9 cellular contexts compared by ENCODE assay signal in the genomic region with DNA sequence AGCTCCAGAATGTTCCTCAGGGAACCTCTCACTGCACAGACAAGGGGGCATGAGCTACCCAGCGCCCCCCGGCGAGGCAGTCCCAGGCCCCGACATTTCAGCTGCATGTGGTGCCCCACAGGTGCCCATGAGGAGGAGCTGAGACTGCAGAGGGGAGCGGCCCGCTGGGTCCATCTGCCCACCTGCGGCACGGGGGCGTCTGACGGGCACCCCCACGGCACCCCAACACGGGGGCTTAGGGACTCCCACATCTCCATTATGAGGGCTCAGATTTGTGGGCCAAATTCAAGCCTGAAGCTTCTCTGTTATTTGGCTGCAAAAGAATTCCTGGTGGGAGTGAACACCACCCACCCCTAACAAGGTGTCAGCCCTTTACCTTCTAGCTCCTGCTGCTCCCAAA.
DNase-seq lines count a peak whose midpoint lies in the region; ATAC-seq, FAIRE-seq and TF ChIP-seq lines count a peak whose summit lies in the region.
"Had no signal": no experiment of that assay in that cellular context is flagged by ENCODE, and none has a peak within 500 bp of the region (broad histone marks: within the 10 kb centered on the region; RNA-seq: fewer than 3 reads in every experiment).

No MANE protein-coding gene starts in this region.

- no peaks in the 10 kb centered on the region for H3K79me1 ChIP-seq in mesenchymal stem cell (replicated peaks; ENCODE audit: low read length, poor library complexity, severe bottlenecking)

- no peak overlapping the region for H3K23ac ChIP-seq in mesenchymal stem cell (ENCODE audit: low read length in 2 of 2)

- peak overlapping the region in 1 of 2 experiments; percentile 86 for H3K18ac ChIP-seq in mesenchymal stem cell (ENCODE audit: low read depth in 1 of 2, low read length in 2 of 2)

- H3K4me3 ChIP-seq in BLaER1 treated with 17β-estradiol and CSF1 and Interleukin-3, amounts not matched to agents 10 nM and 100 nM: peak overlapping the region in 5 of 10 experiments; percentile 0 to 40 (median 26); a peak in 6 of 20 replicates
- no peak overlapping the region for H3K4me3 ChIP-seq in RWPE2 (ENCODE audit: severe bottlenecking)
- H3K4me3 ChIP-seq in mesenchymal stem cell (ENCODE audit: insufficient read depth in 1 of 2, low read depth in 1 of 2, low read length in 2 of 2): no peak overlapping the region

- H4K91ac ChIP-seq in mesenchymal stem cell (ENCODE audit: low read length): peak overlapping the region; percentile 44

- peak overlapping the region; percentile 5 to 76 for H3K4ac ChIP-seq in mesenchymal stem cell (ENCODE audit: low read depth in 1 of 2, low read length in 2 of 2)

- H3K4me1 ChIP-seq in BLaER1 treated with 17β-estradiol and CSF1 and Interleukin-3, amounts not matched to agents 10 nM and 100 nM: peaks cover 50 to 89% (median 64%) of the 10 kb centered on the region in 10 experiments
- H3K4me1 ChIP-seq in RWPE2 (ENCODE audit: insufficient read depth, poor library complexity, severe bottlenecking) (peaks cover 59% of the 10 kb centered on the region), mesenchymal stem cell (ENCODE audit: control insufficient read depth, insufficient read depth, low read depth, low read length) (peaks cover 38% of the 10 kb centered on the region)

- 83% methylated on average over 12 of the region's 12 CpGs for WGBS in mesenchymal stem cell

- H2BK120ac ChIP-seq in mesenchymal stem cell (ENCODE audit: low read depth, low read length): peak overlapping the region; percentile 22

- peaks cover 0 to 57% (median 44%) of the 10 kb centered on the region in 11 experiments; a peak in 17 of 22 replicates for H4K20me1 ChIP-seq in BLaER1 treated with 17β-estradiol and CSF1 and Interleukin-3, amounts not matched to agents 10 nM and 100 nM

- peak overlapping the region in 7 of 11 experiments; percentile 0 to 74 (median 43); a peak in 7 of 22 replicates for H3K9ac ChIP-seq in BLaER1 treated with 17β-estradiol and CSF1 and Interleukin-3, amounts not matched to agents 10 nM and 100 nM
- no peak overlapping the region for H3K9ac ChIP-seq in mesenchymal stem cell (ENCODE audit: low read length)

- TF ChIP-seq CTCF in RWPE2 (IDR thresholded peaks at IDR 0.05; ENCODE audit: poor library complexity, severe bottlenecking): no peak

- H3K9me3 ChIP-seq in BLaER1 treated with 17β-estradiol and CSF1 and Interleukin-3, amounts not matched to agents 10 nM and 100 nM (replicated peaks in 1 of 11): peaks cover 5 to 20% (median 9%) of the 10 kb centered on the region in 11 experiments
- H3K9me3 ChIP-seq in RWPE2 (ENCODE audit: severe bottlenecking): peaks cover under 1% of the 10 kb centered on the region
- H3K9me3 ChIP-seq in mesenchymal stem cell (ENCODE audit: control insufficient read depth, low read length): peaks cover 13% of the 10 kb centered on the region

- H3K4me2 ChIP-seq in BLaER1 treated with 17β-estradiol and CSF1 and Interleukin-3, amounts not matched to agents 10 nM and 100 nM: peak overlapping the region; percentile 88 to 99 (median 95)
- no peak overlapping the region for H3K4me2 ChIP-seq in mesenchymal stem cell (ENCODE audit: low read length, poor library complexity, severe bottlenecking)

- H2BK5ac ChIP-seq in mesenchymal stem cell (ENCODE audit: low read depth, low read length, poor library complexity, severe bottlenecking): no peak overlapping the region

- H4K8ac ChIP-seq in mesenchymal stem cell (ENCODE audit: low read length): no peak overlapping the region

- H2AK5ac ChIP-seq in mesenchymal stem cell (ENCODE audit: low read length, severe bottlenecking): peak overlapping the region; percentile 62

- no peak for FAIRE-seq in H54 (lab: Jason Lieb, UNC)

- H3K14ac ChIP-seq in mesenchymal stem cell (ENCODE audit: low read length in 2 of 2): peak overlapping the region in 1 of 2 experiments; percentile 61

- H2BK15ac ChIP-seq in mesenchymal stem cell (ENCODE audit: low read depth, poor library complexity, severe bottlenecking): peak overlapping the region; percentile 73

- H2BK12ac ChIP-seq in mesenchymal stem cell (ENCODE audit: low read length in 2 of 2): peak overlapping the region; percentile 11 to 82

- DNase-seq in RWPE2 (ENCODE audit: low spot score) (no peak), mesenchymal stem cell (no peak), H54 (ENCODE audit: insufficient read length, low spot score) (no peak)
- DNase-seq in effector CD8-positive, alpha-beta T cell (lab: John Stamatoyannopoulos, UW): no peak
- DNase-seq: NCI-H146 had no signal

- H2AFZ ChIP-seq in mesenchymal stem cell (ENCODE audit: low read depth, low read length): no peak overlapping the region

- H3K27me3 ChIP-seq in BLaER1 treated with 17β-estradiol and CSF1 and Interleukin-3, amounts not matched to agents 10 nM and 100 nM: peaks cover 43 to 67% (median 57%) of the 10 kb centered on the region in 11 experiments
- H3K27me3 ChIP-seq in RWPE2 (ENCODE audit: insufficient read depth, poor library complexity, severe bottlenecking) (no peaks in the 10 kb centered on the region), mesenchymal stem cell (ENCODE audit: control insufficient read depth in 1 of 2, insufficient read depth in 1 of 2, low read length in 2 of 2) (peaks cover 0 to 46% of the 10 kb centered on the region in 2 experiments)

- no peak for TF ChIP-seq POLR2A in H54 (IDR thresholded peaks at IDR 0.05; ENCODE audit: low read depth, low read length)

- peak overlapping the region in 9 of 11 experiments; percentile 16 to 80 (median 59); a peak in 14 of 22 replicates for H3K27ac ChIP-seq in BLaER1 treated with 17β-estradiol and CSF1 and Interleukin-3, amounts not matched to agents 10 nM and 100 nM
- H3K27ac ChIP-seq in RWPE2 (ENCODE audit: poor library complexity, severe bottlenecking): peak overlapping the region; percentile 72
- no peak overlapping the region for H3K27ac ChIP-seq in mesenchymal stem cell (ENCODE audit: low read length, poor library complexity, severe bottlenecking)

- ATAC-seq in GM18498 (IDR thresholded peaks at IDR 0.05; ENCODE audit: unreplicated experiment) (peak; percentile 9), RWPE2 (ENCODE audit: low read depth) (no peak), GM19351 (IDR thresholded peaks at IDR 0.05; ENCODE audit: unreplicated experiment) (no peak), HG03139 (IDR thresholded peaks at IDR 0.05; ENCODE audit: unreplicated experiment) (no peak)

- no peaks in the 10 kb centered on the region for H3K36me3 ChIP-seq in BLaER1 treated with 17β-estradiol and CSF1 and Interleukin-3, amounts not matched to agents 10 nM and 100 nM
- H3K36me3 ChIP-seq in RWPE2 (ENCODE audit: low read depth): no peaks in the 10 kb centered on the region
- H3K36me3 ChIP-seq in mesenchymal stem cell (ENCODE audit: control insufficient read depth in 1 of 2, insufficient read depth in 2 of 2, low read depth in 1 of 2, low read length in 2 of 2): no peaks in the 10 kb centered on the region
